ENCODE assay signal across 2 cellular contexts in the genomic region with DNA sequence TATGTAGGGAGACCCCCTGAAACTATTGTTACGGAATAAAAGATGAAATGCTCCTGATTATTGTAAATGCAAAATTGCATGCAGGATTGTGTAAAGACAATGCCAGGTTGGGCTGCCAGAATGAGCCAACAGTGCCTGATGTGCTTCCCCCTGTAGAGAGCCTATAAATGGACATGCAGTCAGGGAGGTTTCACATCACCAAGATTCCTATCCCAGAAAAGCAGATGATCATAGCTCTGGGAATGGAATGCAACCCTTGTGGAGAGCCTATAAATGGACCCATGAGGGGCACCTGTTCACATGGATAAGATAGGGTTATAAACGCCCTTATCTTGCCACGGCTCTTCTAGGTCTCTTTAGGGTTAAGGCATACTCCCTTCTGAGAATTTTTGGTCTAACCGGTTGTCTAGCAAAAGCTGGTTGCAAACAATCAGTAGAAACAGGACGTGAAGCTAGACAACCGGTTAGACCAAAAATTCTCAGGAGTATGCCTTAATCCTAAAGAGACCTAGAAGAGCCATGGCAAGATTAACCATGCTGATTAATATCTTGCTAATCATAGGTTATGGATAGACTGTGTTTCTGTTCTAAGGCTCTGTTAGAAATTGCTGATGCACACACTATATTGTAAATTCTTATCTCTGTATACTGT. TPM values are rescaled to one million over a fixed set of nuclear protein-coding genes. Genes with fewer than 3 reads are reported as not detected.
"Had no signal": no experiment of that assay in that cellular context is flagged by ENCODE, and none has a peak within 500 bp of the region (broad histone marks: within the 10 kb centered on the region; RNA-seq: fewer than 3 reads in every experiment).

No MANE protein-coding gene starts in this region.

RNA-seq across cellular contexts. Expression of a gene that starts 5.2 kb away (rescaled TPM):
- total RNA-seq: K562, OCI-LY7 had no signal
- polyA plus RNA-seq: K562 had no signal
